In genomic region chr4:140654516-140654855, GRCh38 we compare ENCODE assay signal across 1 cellular context.
TF ChIP-seq lines count a peak whose summit lies in the region.

No MANE protein-coding gene starts in this region.

TF ChIP-seq in GM23338, 12 proteins besides CTCF, POLR2A, EP300 and RAD21 (continued from another document):
- TF ChIP-seq, protein P1, sequence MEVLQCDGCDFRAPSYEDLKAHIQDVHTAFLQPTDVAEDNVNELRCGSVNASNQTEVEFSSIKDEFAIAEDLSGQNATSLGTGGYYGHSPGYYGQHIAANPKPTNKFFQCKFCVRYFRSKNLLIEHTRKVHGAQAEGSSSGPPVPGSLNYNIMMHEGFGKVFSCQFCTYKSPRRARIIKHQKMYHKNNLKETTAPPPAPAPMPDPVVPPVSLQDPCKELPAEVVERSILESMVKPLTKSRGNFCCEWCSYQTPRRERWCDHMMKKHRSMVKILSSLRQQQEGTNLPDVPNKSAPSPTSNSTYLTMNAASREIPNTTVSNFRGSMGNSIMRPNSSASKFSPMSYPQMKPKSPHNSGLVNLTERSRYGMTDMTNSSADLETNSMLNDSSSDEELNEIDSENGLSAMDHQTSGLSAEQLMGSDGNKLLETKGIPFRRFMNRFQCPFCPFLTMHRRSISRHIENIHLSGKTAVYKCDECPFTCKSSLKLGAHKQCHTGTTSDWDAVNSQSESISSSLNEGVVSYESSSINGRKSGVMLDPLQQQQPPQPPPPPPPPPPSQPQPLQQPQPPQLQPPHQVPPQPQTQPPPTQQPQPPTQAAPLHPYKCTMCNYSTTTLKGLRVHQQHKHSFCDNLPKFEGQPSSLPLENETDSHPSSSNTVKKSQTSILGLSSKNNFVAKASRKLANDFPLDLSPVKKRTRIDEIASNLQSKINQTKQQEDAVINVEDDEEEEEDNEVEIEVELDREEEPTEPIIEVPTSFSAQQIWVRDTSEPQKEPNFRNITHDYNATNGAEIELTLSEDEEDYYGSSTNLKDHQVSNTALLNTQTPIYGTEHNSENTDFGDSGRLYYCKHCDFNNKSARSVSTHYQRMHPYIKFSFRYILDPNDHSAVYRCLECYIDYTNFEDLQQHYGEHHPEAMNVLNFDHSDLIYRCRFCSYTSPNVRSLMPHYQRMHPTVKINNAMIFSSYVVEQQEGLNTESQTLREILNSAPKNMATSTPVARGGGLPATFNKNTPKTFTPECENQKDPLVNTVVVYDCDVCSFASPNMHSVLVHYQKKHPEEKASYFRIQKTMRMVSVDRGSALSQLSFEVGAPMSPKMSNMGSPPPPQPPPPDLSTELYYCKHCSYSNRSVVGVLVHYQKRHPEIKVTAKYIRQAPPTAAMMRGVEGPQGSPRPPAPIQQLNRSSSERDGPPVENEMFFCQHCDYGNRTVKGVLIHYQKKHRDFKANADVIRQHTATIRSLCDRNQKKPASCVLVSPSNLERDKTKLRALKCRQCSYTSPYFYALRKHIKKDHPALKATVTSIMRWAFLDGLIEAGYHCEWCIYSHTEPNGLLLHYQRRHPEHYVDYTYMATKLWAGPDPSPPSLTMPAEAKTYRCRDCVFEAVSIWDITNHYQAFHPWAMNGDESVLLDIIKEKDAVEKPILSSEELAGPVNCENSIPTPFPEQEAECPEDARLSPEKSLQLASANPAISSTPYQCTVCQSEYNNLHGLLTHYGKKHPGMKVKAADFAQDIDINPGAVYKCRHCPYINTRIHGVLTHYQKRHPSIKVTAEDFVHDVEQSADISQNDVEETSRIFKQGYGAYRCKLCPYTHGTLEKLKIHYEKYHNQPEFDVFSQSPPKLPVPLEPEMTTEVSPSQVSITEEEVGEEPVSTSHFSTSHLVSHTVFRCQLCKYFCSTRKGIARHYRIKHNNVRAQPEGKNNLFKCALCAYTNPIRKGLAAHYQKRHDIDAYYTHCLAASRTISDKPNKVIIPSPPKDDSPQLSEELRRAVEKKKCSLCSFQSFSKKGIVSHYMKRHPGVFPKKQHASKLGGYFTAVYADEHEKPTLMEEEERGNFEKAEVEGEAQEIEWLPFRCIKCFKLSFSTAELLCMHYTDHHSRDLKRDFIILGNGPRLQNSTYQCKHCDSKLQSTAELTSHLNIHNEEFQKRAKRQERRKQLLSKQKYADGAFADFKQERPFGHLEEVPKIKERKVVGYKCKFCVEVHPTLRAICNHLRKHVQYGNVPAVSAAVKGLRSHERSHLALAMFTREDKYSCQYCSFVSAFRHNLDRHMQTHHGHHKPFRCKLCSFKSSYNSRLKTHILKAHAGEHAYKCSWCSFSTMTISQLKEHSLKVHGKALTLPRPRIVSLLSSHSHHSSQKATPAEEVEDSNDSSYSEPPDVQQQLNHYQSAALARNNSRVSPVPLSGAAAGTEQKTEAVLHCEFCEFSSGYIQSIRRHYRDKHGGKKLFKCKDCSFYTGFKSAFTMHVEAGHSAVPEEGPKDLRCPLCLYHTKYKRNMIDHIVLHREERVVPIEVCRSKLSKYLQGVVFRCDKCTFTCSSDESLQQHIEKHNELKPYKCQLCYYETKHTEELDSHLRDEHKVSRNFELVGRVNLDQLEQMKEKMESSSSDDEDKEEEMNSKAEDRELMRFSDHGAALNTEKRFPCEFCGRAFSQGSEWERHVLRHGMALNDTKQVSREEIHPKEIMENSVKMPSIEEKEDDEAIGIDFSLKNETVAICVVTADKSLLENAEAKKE (CRISPR knock-in tag; IDR thresholded peaks at IDR 0.05) = no peak
- no peak for TF ChIP-seq EZH2phosphoT487 (IDR thresholded peaks at IDR 0.05; ENCODE audit: unreplicated experiment)
